ENCODE assay signal across 8 cellular contexts in genomic region chr1:111222308-111223125, GRCh38. TPM values are rescaled to one million over a fixed set of nuclear protein-coding genes. Genes with fewer than 3 reads are reported as not detected.
A peak's percentile ranks its signal among the peaks of the same experiment; 100 is the strongest.
DNase-seq lines count a peak whose midpoint lies in the region; ATAC-seq and TF ChIP-seq lines count a peak whose summit lies in the region.

No MANE protein-coding gene starts in this region.

- TF ChIP-seq CTCF in gastrocnemius medialis (IDR thresholded peaks at IDR 0.05 in 4 of 5, conservative IDR thresholded peaks at IDR 0.05 in 1 of 5): peak; percentile 50 to 79 (median 74)

- no peaks in the 10 kb centered on the region for H3K27me3 Mint-ChIP-seq in T-helper 17 cell

- no peak overlapping the region for H3K27ac ChIP-seq in gastrocnemius medialis

- no peaks in the 10 kb centered on the region for H3K4me1 ChIP-seq in gastrocnemius medialis

- H3K4me3 ChIP-seq in gastrocnemius medialis: no peak overlapping the region

- H3K36me3 Mint-ChIP-seq in T-helper 17 cell (ENCODE audit: low read depth): no peaks in the 10 kb centered on the region

- intact Hi-C loops in left ventricle myocardium superior (cut with micrococcal nuclease) (loop anchor here (5.0 to 10.0 kb wide), 2 partner anchors 112 to 180 kb away; no protein-coding TSS in a partner anchor), gastrocnemius medialis (cut with DNase I; ENCODE audit: low total_unique reads) (loop anchor here (1.0 to 2.0 kb wide), 2 partner anchors 178 to 547 kb away; no protein-coding TSS in a partner anchor)

- no peak for TF ChIP-seq POLR2A in gastrocnemius medialis (IDR thresholded peaks at IDR 0.05)

- ATAC-seq in GM21717 (IDR thresholded peaks at IDR 0.05; ENCODE audit: unreplicated experiment) (peak; percentile 6), T-helper 17 cell (peak; percentile 57), left ventricle myocardium superior (peak; percentile 80), gastrocnemius medialis (peak in 1 of 2 donors; percentile 62), GM18517 (IDR thresholded peaks at IDR 0.05; ENCODE audit: unreplicated experiment) (no peak)

- peak overlapping the region; percentile 89 for H3K27ac Mint-ChIP-seq in T-helper 17 cell

- peak; percentile 66 for DNase-seq in COLO829 (ENCODE audit: low spot score)
- peak; percentile 63 for DNase-seq in MV-4-11 (lab: John Stamatoyannopoulos, UW)
- DNase-seq in T-helper 17 cell: peak; percentile 64 to 67 (median 67)
- DNase-seq in amniotic stem cell (lab: John Stamatoyannopoulos, UW): peak; percentile 54
- DNase-seq in left ventricle myocardium superior: peak; percentile 83
- peak in 1 of 2 donors; percentile 41 for DNase-seq in gastrocnemius medialis

- no peaks in the 10 kb centered on the region for H3K36me3 ChIP-seq in gastrocnemius medialis

- peak overlapping the region; percentile 87 for H3K4me3 Mint-ChIP-seq in T-helper 17 cell

- H3K9me3 ChIP-seq in T-helper 17 cell (ENCODE audit: control insufficient read depth, low read length, poor library complexity, severe bottlenecking): no peaks in the 10 kb centered on the region
- no peaks in the 10 kb centered on the region for H3K9me3 ChIP-seq in gastrocnemius medialis

- H3K4me1 Mint-ChIP-seq in T-helper 17 cell: peaks cover 75% of the 10 kb centered on the region

- no peaks in the 10 kb centered on the region for H3K27me3 ChIP-seq in gastrocnemius medialis

- in situ Hi-C loops in gastrocnemius medialis (cut with MboI; ENCODE audit: low sequenced_read_pairs in 4 of 4): loop anchor here (10.0 kb wide), 4 partner anchors 102 to 552 kb away; no protein-coding TSS in a partner anchor

RNA-seq across cellular contexts. Expression of gene CHI3L2, which starts 5.0 kb away (rescaled TPM):
- total RNA-seq in T-helper 17 cell (1 to 10 TPM; 8.1 to 9.1 TPM), left ventricle myocardium superior (4.7 TPM), gastrocnemius medialis (1 to 10 TPM in 2 of 4 donors, under 1 TPM in 1, not detected in 1; 0.40 to 2.3 (median 1.9) TPM)

RNA-seq across cellular contexts. Expression of gene DENND2D, which starts 22.1 kb away (rescaled TPM):
- total RNA-seq in T-helper 17 cell: 100 to 1,000 TPM in 1 of 2 donors, 10 to 100 TPM in 1; 62.4 to 126 TPM
- 1.3 TPM for total RNA-seq in left ventricle myocardium superior
- 1 to 10 TPM in 1 of 4 donors, under 1 TPM in 3; 0.19 to 1.2 (median 0.88) TPM for total RNA-seq in gastrocnemius medialis

Comparison
In these comparisons a context has a peak if more than half of its experiments do, and no peak if none do; other contexts are left out.
1. RNA of gene DENND2D, which starts 22.1 kb away (total RNA-seq): 62.4 to 126 TPM in T-helper 17 cell; 1.3 TPM in left ventricle myocardium superior (single experiment) and 0.19 to 1.2 TPM in gastrocnemius medialis; every median in the first group is over 10 times any median in the second.